Comparison of ENCODE assay signal across 18 cellular contexts in genomic region chr13:44429311-44429710, GRCh38. TPM values are rescaled to one million over a fixed set of nuclear protein-coding genes. Genes with fewer than 3 reads are reported as not detected.
DNase-seq lines count a peak whose midpoint lies in the region; TF ChIP-seq lines count a peak whose summit lies in the region.
"Had no signal": no experiment of that assay in that cellular context is flagged by ENCODE, and none has a peak within 500 bp of the region (broad histone marks: within the 10 kb centered on the region; RNA-seq: fewer than 3 reads in every experiment).

No MANE protein-coding gene starts in this region.

- no peaks in the 10 kb centered on the region for H3K27me3 ChIP-seq in adrenal gland
- H3K27me3 ChIP-seq: BLaER1 treated with 17β-estradiol and CSF1 and Interleukin-3, amounts not matched to agents 10 nM and 100 nM had no signal

- no peaks in the 10 kb centered on the region for H3K27me3 Mint-ChIP-seq in MCF 10A (ENCODE audit: insufficient read depth, unreplicated experiment)

- CTCF ChIA-PET in MCF 10A (lab: Yijun Ruan, JAX): interaction anchor here (0.6 kb wide), 2 partner anchors 72 to 799 kb away, joined by 3 read pairs; no protein-coding TSS in a partner anchor

- no peak overlapping the region for H3K4me3 Mint-ChIP-seq in MCF 10A (ENCODE audit: unreplicated experiment)
- H3K4me3 Mint-ChIP-seq: B cell; CD8-positive, alpha-beta T cell; H9 had no signal

- no peak overlapping the region for H3K27ac Mint-ChIP-seq in MCF 10A (ENCODE audit: low read depth, unreplicated experiment)
- H3K27ac Mint-ChIP-seq: B cell; CD8-positive, alpha-beta T cell; H9 had no signal

- no peak for TF ChIP-seq POLR2A in adrenal gland (IDR thresholded peaks at IDR 0.05)

- peaks cover 37% of the 10 kb centered on the region for H3K36me3 Mint-ChIP-seq in MCF 10A (ENCODE audit: insufficient read depth, unreplicated experiment)

- H3K4me3 ChIP-seq in adrenal gland: no peak overlapping the region
- H3K4me3 ChIP-seq: BLaER1 treated with 17β-estradiol and CSF1 and Interleukin-3, amounts not matched to agents 10 nM and 100 nM; GM12878 had no signal

- intact Hi-C loops in adrenal gland (cut with DNase I) (no loop called here), MCF 10A (cut with micrococcal nuclease) (no loop called here)

- no peaks in the 10 kb centered on the region for H3K9me3 ChIP-seq in adrenal gland (replicated peaks in 1 of 3)

- WGBS in adrenal gland, 4 donors: 40 to 45% (median 44%) methylated on average over 2 of the region's 2 CpGs

- DNase-seq in OCI-M1 (lab: John Stamatoyannopoulos, UW) (peak; percentile 17), adrenal gland (no peak), medulla oblongata (ENCODE audit: extremely low spot score) (peak; percentile 9), SHP77 (lab: John Stamatoyannopoulos, UW) (no peak), MCF 10A (ENCODE audit: unreplicated experiment) (no peak), NOMO-1 treated with dmso at 0.1 percent for 144 hours (lab: John Stamatoyannopoulos, UW; ENCODE audit: unreplicated experiment) (no peak)
- DNase-seq: CD8-positive, alpha-beta T cell; COR-L47; DMS 273 treated with DMSO at 0.1 percent for 48 hours; DMS53; DND-41; EL; H9 had no signal

- peak overlapping the region in 3 of 5 donors; percentile 23 to 51 (median 31) for H3K27ac ChIP-seq in adrenal gland
- H3K27ac ChIP-seq: BLaER1 treated with 17β-estradiol and CSF1 and Interleukin-3, amounts not matched to agents 10 nM and 100 nM had no signal

- H3K4me1 ChIP-seq in adrenal gland (replicated peaks in 1 of 2): peaks cover 6 to 34% of the 10 kb centered on the region in 2 donors

- POLR2A ChIA-PET in MCF 10A (lab: Yijun Ruan, JAX): interaction anchor here (0.5 to 11.8 kb wide), 4 partner anchors 49 to 530 kb away, joined by 3 to 341 read pairs (median 3); no protein-coding TSS in a partner anchor

- H3K36me3 ChIP-seq in adrenal gland (replicated peaks in 1 of 2): peaks cover 0 to 14% of the 10 kb centered on the region in 2 donors

- H3K4me1 Mint-ChIP-seq in MCF 10A (ENCODE audit: insufficient read depth, unreplicated experiment): peaks cover 25% of the 10 kb centered on the region

- BruUV-seq in MCF 10A (replicated peaks; lab: Mats Ljungman, UMichigan): no TSS peak

- no peaks in the 10 kb centered on the region for H3K9me3 Mint-ChIP-seq in MCF 10A (ENCODE audit: unreplicated experiment)
- H3K9me3 Mint-ChIP-seq: CD8-positive, alpha-beta T cell had no signal

- TF ChIP-seq CTCF in adrenal gland (IDR thresholded peaks at IDR 0.05): no peak
- TF ChIP-seq CTCF in MCF 10A (IDR thresholded peaks at IDR 0.05; ENCODE audit: unreplicated experiment): no peak

RNA-seq across cellular contexts. Expression of gene SERP2, which starts 55.7 kb away (rescaled TPM):
- total RNA-seq in adrenal gland: 1 to 10 TPM; 2.6 to 4.8 (median 4.0) TPM
- 1 to 10 TPM; 4.4 to 8.8 (median 7.4) TPM for polyA plus RNA-seq in adrenal gland
- not detected in 2 replicates for total RNA-seq in MCF 10A (2022)
- total RNA-seq: A172; B cell; CD8-positive, alpha-beta T cell; G401; GM12878 had no signal
- polyA plus RNA-seq: GM12878 had no signal

Comparison
In these comparisons a context has a peak if more than half of its experiments do, and no peak if none do; other contexts are left out.
1. DNase-seq: peak in OCI-M1 (single experiment) and medulla oblongata (single experiment); none in adrenal gland (0 of 7), SHP77 (0 of 2), MCF 10A (single experiment) and NOMO-1 treated with dmso at 0.1 percent for 144 hours (single experiment).